ENCODE assay signal across 1 cellular context in the genomic region with DNA sequence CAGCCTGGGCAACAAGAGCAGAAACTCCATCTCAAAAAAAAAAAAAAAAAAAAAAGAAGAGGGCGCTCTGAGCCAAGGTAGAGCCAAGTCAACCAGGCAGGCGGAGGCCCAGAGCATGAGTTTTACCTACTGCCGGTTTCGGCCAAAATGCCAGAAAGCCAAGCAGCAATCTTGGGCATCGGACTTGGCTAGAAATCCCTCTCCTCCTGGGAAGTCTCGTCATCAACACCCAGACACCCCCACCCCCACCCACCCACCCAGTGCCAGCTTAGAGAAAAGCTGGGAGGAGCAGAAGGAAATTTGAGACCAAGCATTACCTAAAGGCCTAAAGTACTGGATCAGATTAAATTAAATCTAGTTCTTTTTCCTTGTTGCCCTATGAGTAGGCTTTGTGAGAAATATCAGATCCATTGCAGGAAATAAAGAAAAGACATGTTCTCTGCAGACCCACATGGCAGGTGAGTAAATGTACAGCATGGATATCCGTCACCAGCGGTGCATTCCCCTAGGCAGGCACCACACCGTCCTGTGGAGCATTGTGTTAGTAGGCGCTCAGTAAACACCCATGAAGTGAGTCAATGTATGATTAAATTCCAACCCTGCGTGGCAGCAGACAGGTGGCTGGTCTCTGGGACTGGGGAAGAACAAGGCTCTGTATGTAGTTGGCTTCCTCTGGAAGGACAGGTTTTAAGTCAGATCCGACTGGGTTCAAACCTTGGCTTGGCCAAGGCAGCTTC.
TF ChIP-seq lines count a peak whose summit lies in the region.

No MANE protein-coding gene starts in this region.

TF ChIP-seq in HepG2, 621 proteins besides CTCF, POLR2A, EP300 and RAD21 (continued from another document and continues in another):
- no peak for TF ChIP-seq ZNF329 (CRISPR knock-in tag; IDR thresholded peaks at IDR 0.05; ENCODE audit: low read depth)
- TF ChIP-seq ZFX (CRISPR knock-in tag; IDR thresholded peaks at IDR 0.05; ENCODE audit: low read depth) = no peak; the same call in 1 of the 2 replicates
- TF ChIP-seq U2AF2 (IDR thresholded peaks at IDR 0.05; ENCODE audit: low read depth, low read length) = no peak
- no peak for TF ChIP-seq ZNF563 (CRISPR knock-in tag; IDR thresholded peaks at IDR 0.05)
- TF ChIP-seq, protein P1, sequence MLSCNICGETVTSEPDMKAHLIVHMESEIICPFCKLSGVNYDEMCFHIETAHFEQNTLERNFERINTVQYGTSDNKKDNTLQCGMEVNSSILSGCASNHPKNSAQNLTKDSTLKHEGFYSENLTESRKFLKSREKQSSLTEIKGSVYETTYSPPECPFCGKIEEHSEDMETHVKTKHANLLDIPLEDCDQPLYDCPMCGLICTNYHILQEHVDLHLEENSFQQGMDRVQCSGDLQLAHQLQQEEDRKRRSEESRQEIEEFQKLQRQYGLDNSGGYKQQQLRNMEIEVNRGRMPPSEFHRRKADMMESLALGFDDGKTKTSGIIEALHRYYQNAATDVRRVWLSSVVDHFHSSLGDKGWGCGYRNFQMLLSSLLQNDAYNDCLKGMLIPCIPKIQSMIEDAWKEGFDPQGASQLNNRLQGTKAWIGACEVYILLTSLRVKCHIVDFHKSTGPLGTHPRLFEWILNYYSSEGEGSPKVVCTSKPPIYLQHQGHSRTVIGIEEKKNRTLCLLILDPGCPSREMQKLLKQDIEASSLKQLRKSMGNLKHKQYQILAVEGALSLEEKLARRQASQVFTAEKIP (CRISPR knock-in tag; IDR thresholded peaks at IDR 0.05; ENCODE audit: borderline replicate concordance) = no peak
- TF ChIP-seq BHLHE40 (IDR thresholded peaks at IDR 0.05; ENCODE audit: low read length) = peak; percentile 42; the same call in 1 of the 2 replicates
- TF ChIP-seq CBX1 (IDR thresholded peaks at IDR 0.05; ENCODE audit: low read depth) = no peak
- TF ChIP-seq ZNF709 (CRISPR knock-in tag; IDR thresholded peaks at IDR 0.05) = no peak
- TF ChIP-seq ZNF816 (CRISPR knock-in tag; IDR thresholded peaks at IDR 0.05; ENCODE audit: borderline replicate concordance) = no peak
- TF ChIP-seq FOXA1 (IDR thresholded peaks at IDR 0.05) = no peak
- peak; percentile 91 for TF ChIP-seq FOXA1 (CRISPR knock-in tag; IDR thresholded peaks at IDR 0.05)
- TF ChIP-seq ZNF451 (CRISPR knock-in tag; IDR thresholded peaks at IDR 0.05) = no peak
- no peak for TF ChIP-seq MAZ (IDR thresholded peaks at IDR 0.05; ENCODE audit: borderline replicate concordance, low read depth, low read length)
- TF ChIP-seq MAZ (CRISPR knock-in tag; IDR thresholded peaks at IDR 0.05; ENCODE audit: low read depth) = no peak
- TF ChIP-seq, protein P2, sequence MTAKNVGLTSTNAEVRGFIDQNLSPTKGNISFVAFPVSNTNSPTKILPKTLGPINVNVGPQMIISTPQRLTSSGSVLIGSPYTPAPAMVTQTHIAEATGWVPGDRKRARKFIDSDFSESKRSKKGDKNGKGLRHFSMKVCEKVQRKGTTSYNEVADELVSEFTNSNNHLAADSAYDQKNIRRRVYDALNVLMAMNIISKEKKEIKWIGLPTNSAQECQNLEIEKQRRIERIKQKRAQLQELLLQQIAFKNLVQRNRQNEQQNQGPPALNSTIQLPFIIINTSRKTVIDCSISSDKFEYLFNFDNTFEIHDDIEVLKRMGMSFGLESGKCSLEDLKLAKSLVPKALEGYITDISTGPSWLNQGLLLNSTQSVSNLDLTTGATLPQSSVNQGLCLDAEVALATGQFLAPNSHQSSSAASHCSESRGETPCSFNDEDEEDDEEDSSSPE (CRISPR knock-in tag; IDR thresholded peaks at IDR 0.05) = no peak
- no peak for TF ChIP-seq IKZF4 (CRISPR knock-in tag; IDR thresholded peaks at IDR 0.05; ENCODE audit: borderline replicate concordance, low read depth, not compliant biosample characterization)
- TF ChIP-seq, protein P3, sequence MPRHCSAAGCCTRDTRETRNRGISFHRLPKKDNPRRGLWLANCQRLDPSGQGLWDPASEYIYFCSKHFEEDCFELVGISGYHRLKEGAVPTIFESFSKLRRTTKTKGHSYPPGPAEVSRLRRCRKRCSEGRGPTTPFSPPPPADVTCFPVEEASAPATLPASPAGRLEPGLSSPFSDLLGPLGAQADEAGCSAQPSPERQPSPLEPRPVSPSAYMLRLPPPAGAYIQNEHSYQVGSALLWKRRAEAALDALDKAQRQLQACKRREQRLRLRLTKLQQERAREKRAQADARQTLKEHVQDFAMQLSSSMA (CRISPR knock-in tag; IDR thresholded peaks at IDR 0.05) = no peak
- no peak for TF ChIP-seq FOSL1 (CRISPR knock-in tag; IDR thresholded peaks at IDR 0.05; ENCODE audit: borderline replicate concordance)
- peak; percentile 46; the same call in 1 of the 2 replicates for TF ChIP-seq RXRB (CRISPR knock-in tag; IDR thresholded peaks at IDR 0.05; ENCODE audit: borderline replicate concordance)
- TF ChIP-seq MED13 (CRISPR knock-in tag; IDR thresholded peaks at IDR 0.05) = no peak
- TF ChIP-seq HNF4G (IDR thresholded peaks at IDR 0.05; ENCODE audit: borderline replicate concordance, low read depth, low read length) = no peak
- TF ChIP-seq HNF4G (CRISPR knock-in tag; IDR thresholded peaks at IDR 0.05; ENCODE audit: borderline replicate concordance, low read depth) = no peak
- TF ChIP-seq ZNF607 (CRISPR knock-in tag; IDR thresholded peaks at IDR 0.05; ENCODE audit: borderline replicate concordance) = no peak
- no peak for TF ChIP-seq ZNF20 (CRISPR knock-in tag; IDR thresholded peaks at IDR 0.05)
- TF ChIP-seq, protein P4, sequence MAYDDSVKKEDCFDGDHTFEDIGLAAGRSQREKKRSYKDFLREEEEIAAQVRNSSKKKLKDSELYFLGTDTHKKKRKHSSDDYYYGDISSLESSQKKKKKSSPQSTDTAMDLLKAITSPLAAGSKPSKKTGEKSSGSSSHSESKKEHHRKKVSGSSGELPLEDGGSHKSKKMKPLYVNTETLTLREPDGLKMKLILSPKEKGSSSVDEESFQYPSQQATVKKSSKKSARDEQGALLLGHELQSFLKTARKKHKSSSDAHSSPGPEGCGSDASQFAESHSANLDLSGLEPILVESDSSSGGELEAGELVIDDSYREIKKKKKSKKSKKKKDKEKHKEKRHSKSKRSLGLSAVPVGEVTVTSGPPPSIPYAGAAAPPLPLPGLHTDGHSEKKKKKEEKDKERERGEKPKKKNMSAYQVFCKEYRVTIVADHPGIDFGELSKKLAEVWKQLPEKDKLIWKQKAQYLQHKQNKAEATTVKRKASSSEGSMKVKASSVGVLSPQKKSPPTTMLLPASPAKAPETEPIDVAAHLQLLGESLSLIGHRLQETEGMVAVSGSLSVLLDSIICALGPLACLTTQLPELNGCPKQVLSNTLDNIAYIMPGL (CRISPR knock-in tag; IDR thresholded peaks at IDR 0.05; ENCODE audit: borderline replicate concordance in 1 of 2, low read depth in 1 of 2) = no peak
- TF ChIP-seq LCORL (IDR thresholded peaks at IDR 0.05) = no peak
- TF ChIP-seq LCORL (CRISPR knock-in tag; IDR thresholded peaks at IDR 0.05) = no peak
- no peak for TF ChIP-seq ZNF431 (CRISPR knock-in tag; IDR thresholded peaks at IDR 0.05; ENCODE audit: borderline replicate concordance, low read depth)
- no peak for TF ChIP-seq YY1 (IDR thresholded peaks at IDR 0.05; ENCODE audit: insufficient read depth, insufficient replicate concordance, low read depth, low read length)
- TF ChIP-seq, protein P5, sequence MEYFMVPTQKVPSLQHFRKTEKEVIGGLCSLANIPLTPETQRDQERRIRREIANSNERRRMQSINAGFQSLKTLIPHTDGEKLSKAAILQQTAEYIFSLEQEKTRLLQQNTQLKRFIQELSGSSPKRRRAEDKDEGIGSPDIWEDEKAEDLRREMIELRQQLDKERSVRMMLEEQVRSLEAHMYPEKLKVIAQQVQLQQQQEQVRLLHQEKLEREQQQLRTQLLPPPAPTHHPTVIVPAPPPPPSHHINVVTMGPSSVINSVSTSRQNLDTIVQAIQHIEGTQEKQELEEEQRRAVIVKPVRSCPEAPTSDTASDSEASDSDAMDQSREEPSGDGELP (IDR thresholded peaks at IDR 0.05; ENCODE audit: borderline replicate concordance, low read depth) = peak; percentile 59; the same call in 1 of the 2 replicates
- TF ChIP-seq JUND (CRISPR knock-in tag; IDR thresholded peaks at IDR 0.05) = no peak
- TF ChIP-seq, protein P6, sequence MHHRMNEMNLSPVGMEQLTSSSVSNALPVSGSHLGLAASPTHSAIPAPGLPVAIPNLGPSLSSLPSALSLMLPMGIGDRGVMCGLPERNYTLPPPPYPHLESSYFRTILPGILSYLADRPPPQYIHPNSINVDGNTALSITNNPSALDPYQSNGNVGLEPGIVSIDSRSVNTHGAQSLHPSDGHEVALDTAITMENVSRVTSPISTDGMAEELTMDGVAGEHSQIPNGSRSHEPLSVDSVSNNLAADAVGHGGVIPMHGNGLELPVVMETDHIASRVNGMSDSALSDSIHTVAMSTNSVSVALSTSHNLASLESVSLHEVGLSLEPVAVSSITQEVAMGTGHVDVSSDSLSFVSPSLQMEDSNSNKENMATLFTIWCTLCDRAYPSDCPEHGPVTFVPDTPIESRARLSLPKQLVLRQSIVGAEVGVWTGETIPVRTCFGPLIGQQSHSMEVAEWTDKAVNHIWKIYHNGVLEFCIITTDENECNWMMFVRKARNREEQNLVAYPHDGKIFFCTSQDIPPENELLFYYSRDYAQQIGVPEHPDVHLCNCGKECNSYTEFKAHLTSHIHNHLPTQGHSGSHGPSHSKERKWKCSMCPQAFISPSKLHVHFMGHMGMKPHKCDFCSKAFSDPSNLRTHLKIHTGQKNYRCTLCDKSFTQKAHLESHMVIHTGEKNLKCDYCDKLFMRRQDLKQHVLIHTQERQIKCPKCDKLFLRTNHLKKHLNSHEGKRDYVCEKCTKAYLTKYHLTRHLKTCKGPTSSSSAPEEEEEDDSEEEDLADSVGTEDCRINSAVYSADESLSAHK (CRISPR knock-in tag; IDR thresholded peaks at IDR 0.05; ENCODE audit: borderline replicate concordance) = no peak
- no peak for TF ChIP-seq MAFF (IDR thresholded peaks at IDR 0.05; ENCODE audit: low read depth, low read length)
- TF ChIP-seq ZFP90 (CRISPR knock-in tag; IDR thresholded peaks at IDR 0.05; ENCODE audit: borderline replicate concordance) = no peak
- TF ChIP-seq, protein P7, sequence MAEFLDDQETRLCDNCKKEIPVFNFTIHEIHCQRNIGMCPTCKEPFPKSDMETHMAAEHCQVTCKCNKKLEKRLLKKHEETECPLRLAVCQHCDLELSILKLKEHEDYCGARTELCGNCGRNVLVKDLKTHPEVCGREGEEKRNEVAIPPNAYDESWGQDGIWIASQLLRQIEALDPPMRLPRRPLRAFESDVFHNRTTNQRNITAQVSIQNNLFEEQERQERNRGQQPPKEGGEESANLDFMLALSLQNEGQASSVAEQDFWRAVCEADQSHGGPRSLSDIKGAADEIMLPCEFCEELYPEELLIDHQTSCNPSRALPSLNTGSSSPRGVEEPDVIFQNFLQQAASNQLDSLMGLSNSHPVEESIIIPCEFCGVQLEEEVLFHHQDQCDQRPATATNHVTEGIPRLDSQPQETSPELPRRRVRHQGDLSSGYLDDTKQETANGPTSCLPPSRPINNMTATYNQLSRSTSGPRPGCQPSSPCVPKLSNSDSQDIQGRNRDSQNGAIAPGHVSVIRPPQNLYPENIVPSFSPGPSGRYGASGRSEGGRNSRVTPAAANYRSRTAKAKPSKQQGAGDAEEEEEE (CRISPR knock-in tag; IDR thresholded peaks at IDR 0.05; ENCODE audit: borderline replicate concordance) = no peak
- TF ChIP-seq, protein P8, sequence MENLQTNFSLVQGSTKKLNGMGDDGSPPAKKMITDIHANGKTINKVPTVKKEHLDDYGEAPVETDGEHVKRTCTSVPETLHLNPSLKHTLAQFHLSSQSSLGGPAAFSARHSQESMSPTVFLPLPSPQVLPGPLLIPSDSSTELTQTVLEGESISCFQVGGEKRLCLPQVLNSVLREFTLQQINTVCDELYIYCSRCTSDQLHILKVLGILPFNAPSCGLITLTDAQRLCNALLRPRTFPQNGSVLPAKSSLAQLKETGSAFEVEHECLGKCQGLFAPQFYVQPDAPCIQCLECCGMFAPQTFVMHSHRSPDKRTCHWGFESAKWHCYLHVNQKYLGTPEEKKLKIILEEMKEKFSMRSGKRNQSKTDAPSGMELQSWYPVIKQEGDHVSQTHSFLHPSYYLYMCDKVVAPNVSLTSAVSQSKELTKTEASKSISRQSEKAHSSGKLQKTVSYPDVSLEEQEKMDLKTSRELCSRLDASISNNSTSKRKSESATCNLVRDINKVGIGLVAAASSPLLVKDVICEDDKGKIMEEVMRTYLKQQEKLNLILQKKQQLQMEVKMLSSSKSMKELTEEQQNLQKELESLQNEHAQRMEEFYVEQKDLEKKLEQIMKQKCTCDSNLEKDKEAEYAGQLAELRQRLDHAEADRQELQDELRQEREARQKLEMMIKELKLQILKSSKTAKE (CRISPR knock-in tag; IDR thresholded peaks at IDR 0.05; ENCODE audit: borderline replicate concordance) = no peak
- TF ChIP-seq, protein P9, sequence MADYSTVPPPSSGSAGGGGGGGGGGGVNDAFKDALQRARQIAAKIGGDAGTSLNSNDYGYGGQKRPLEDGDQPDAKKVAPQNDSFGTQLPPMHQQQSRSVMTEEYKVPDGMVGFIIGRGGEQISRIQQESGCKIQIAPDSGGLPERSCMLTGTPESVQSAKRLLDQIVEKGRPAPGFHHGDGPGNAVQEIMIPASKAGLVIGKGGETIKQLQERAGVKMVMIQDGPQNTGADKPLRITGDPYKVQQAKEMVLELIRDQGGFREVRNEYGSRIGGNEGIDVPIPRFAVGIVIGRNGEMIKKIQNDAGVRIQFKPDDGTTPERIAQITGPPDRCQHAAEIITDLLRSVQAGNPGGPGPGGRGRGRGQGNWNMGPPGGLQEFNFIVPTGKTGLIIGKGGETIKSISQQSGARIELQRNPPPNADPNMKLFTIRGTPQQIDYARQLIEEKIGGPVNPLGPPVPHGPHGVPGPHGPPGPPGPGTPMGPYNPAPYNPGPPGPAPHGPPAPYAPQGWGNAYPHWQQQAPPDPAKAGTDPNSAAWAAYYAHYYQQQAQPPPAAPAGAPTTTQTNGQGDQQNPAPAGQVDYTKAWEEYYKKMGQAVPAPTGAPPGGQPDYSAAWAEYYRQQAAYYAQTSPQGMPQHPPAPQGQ (CRISPR knock-in tag; IDR thresholded peaks at IDR 0.05; ENCODE audit: borderline replicate concordance) = no peak
- no peak for TF ChIP-seq RAD51 (IDR thresholded peaks at IDR 0.05; ENCODE audit: borderline replicate concordance)
- TF ChIP-seq ZNF674 (CRISPR knock-in tag; IDR thresholded peaks at IDR 0.05; ENCODE audit: low read depth) = no peak
- TF ChIP-seq NPAS2 (CRISPR knock-in tag; IDR thresholded peaks at IDR 0.05; ENCODE audit: borderline replicate concordance) = no peak
- peak; percentile 49; the same call in 1 of the 2 replicates for TF ChIP-seq GATAD1 (CRISPR knock-in tag; IDR thresholded peaks at IDR 0.05)
- TF ChIP-seq, protein P10, sequence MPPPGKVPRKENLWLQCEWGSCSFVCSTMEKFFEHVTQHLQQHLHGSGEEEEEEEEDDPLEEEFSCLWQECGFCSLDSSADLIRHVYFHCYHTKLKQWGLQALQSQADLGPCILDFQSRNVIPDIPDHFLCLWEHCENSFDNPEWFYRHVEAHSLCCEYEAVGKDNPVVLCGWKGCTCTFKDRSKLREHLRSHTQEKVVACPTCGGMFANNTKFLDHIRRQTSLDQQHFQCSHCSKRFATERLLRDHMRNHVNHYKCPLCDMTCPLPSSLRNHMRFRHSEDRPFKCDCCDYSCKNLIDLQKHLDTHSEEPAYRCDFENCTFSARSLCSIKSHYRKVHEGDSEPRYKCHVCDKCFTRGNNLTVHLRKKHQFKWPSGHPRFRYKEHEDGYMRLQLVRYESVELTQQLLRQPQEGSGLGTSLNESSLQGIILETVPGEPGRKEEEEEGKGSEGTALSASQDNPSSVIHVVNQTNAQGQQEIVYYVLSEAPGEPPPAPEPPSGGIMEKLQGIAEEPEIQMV (CRISPR knock-in tag; IDR thresholded peaks at IDR 0.05; ENCODE audit: low read depth) = no peak
- TF ChIP-seq TAF15 (IDR thresholded peaks at IDR 0.05; ENCODE audit: low read depth, low read length, poor library complexity, severe bottlenecking) = no peak
